In genomic region chr4:121370729-121371325, GRCh38 we compare ENCODE assay signal across 7 cellular contexts. TPM values are rescaled to one million over a fixed set of nuclear protein-coding genes. Genes with fewer than 3 reads are reported as not detected.
DNase-seq lines count a peak whose midpoint lies in the region; TF ChIP-seq lines count a peak whose summit lies in the region.

No MANE protein-coding gene starts in this region.

- H3K4me1 Mint-ChIP-seq in MCF 10A (ENCODE audit: insufficient read depth, unreplicated experiment): peaks cover 26% of the 10 kb centered on the region

- no peaks in the 10 kb centered on the region for H3K27me3 Mint-ChIP-seq in MCF 10A (ENCODE audit: insufficient read depth, unreplicated experiment)

- H3K4me3 ChIP-seq in HEK293 (ENCODE audit: low read depth, low read length) (no peak overlapping the region), OCI-LY3 (ENCODE audit: low read length) (no peak overlapping the region)

- no peaks in the 10 kb centered on the region for H3K9me3 Mint-ChIP-seq in MCF 10A (ENCODE audit: unreplicated experiment)

- TF ChIP-seq CTCF in HEK293 (tag by site-specific recombination; IDR thresholded peaks at IDR 0.05) (no peak), OCI-LY3 (IDR thresholded peaks at IDR 0.05; ENCODE audit: low read depth, low read length) (peak; percentile 79), MCF 10A (IDR thresholded peaks at IDR 0.05; ENCODE audit: unreplicated experiment) (peak; percentile 46)

- intact Hi-C loops in MCF 10A (cut with micrococcal nuclease): loop anchor here (1.0 to 2.0 kb wide), 4 partner anchors 50 to 286 kb away; no protein-coding TSS in a partner anchor

- H3K79me2 ChIP-seq in OCI-LY3 (ENCODE audit: low read length): no peaks in the 10 kb centered on the region

- no peak overlapping the region for H3K27ac Mint-ChIP-seq in MCF 10A (ENCODE audit: low read depth, unreplicated experiment)

- CTCF ChIA-PET in HEK293 (lab: Yijun Ruan, JAX) (interaction anchor here (0.6 to 2.4 kb wide), 29 partner anchors 8 to 697 kb away, joined by 3 to 17 read pairs (median 3); no protein-coding TSS in a partner anchor), MCF 10A (lab: Yijun Ruan, JAX) (interaction anchor here (0.5 to 3.8 kb wide), 50 partner anchors 9 to 1207 kb away, joined by 3 to 77 read pairs (median 4); partner anchors contain the start of gene QRFPR)

- H3K9ac ChIP-seq in OCI-LY3 (ENCODE audit: low read length): no peak overlapping the region

- in situ Hi-C loops in G401 (cut with HindIII; ENCODE audit: low sequenced_read_pairs): no loop called here

- no peaks in the 10 kb centered on the region for H3K4me1 ChIP-seq in HEK293 (ENCODE audit: control insufficient read depth, insufficient read depth, low read length)
- peaks cover 9% of the 10 kb centered on the region for H3K4me1 ChIP-seq in OCI-LY3 (ENCODE audit: low read length)

- H3K36me3 Mint-ChIP-seq in MCF 10A (ENCODE audit: insufficient read depth, unreplicated experiment): no peaks in the 10 kb centered on the region

- no peak overlapping the region for H2AFZ ChIP-seq in OCI-LY3 (ENCODE audit: low read depth, low read length)

- no peaks in the 10 kb centered on the region for H4K20me1 ChIP-seq in OCI-LY3 (ENCODE audit: insufficient read depth, low read length)

- POLR2A ChIA-PET in HEK293 (lab: Yijun Ruan, JAX): no interaction called here
- POLR2A ChIA-PET in MCF 10A (lab: Yijun Ruan, JAX): interaction anchor here (0.7 to 1.9 kb wide), 8 partner anchors 8 to 286 kb away, joined by 3 to 14 read pairs (median 5); partner anchors contain the start of gene QRFPR

- BruUV-seq in MCF 10A (replicated peaks; lab: Mats Ljungman, UMichigan): no TSS peak

- H3K9me3 ChIP-seq in HEK293 (ENCODE audit: control insufficient read depth, insufficient read depth, low read depth, low read length) (no peaks in the 10 kb centered on the region), OCI-LY3 (ENCODE audit: insufficient read depth, low read length) (no peaks in the 10 kb centered on the region)

- peaks cover 6% of the 10 kb centered on the region; the same call in 1 of the 2 replicates for H3K27me3 ChIP-seq in OCI-LY3 (ENCODE audit: low read depth, low read length)

- no peak overlapping the region for H3K27ac ChIP-seq in HEK293 (ENCODE audit: extremely low read depth, low read depth, low read length)
- H3K27ac ChIP-seq in OCI-LY3 (ENCODE audit: low read length): no peak overlapping the region

- H3K4me3 Mint-ChIP-seq in MCF 10A (ENCODE audit: unreplicated experiment): no peak overlapping the region

- H3K36me3 ChIP-seq in HEK293 (ENCODE audit: control insufficient read depth in 2 of 2, insufficient read depth in 1 of 2, low read length in 2 of 2): no peaks in the 10 kb centered on the region
- H3K36me3 ChIP-seq in OCI-LY3 (replicated peaks; ENCODE audit: low read depth, low read length): no peaks in the 10 kb centered on the region

- H3K4me2 ChIP-seq in OCI-LY3 (ENCODE audit: low read length): no peak overlapping the region

- DNase-seq in G401 (ENCODE audit: low spot score) (peak; percentile 44), MCF 10A (ENCODE audit: unreplicated experiment) (peak; percentile 68), kidney tubule cell (ENCODE audit: low spot score) (peak; percentile 55), stromal cell of bone marrow (ENCODE audit: low read depth) (peak; percentile 31), T-helper 9 cell (no peak)

TF ChIP-seq in HEK293, 187 proteins besides CTCF, POLR2A, EP300 and RAD21:
- TF ChIP-seq ZNF654 (tag by site-specific recombination; IDR thresholded peaks at IDR 0.05; ENCODE audit: low read depth): peak; percentile 30
- no peak for TF ChIP-seq ZNF239 (tag by site-specific recombination; IDR thresholded peaks at IDR 0.05)

RNA-seq across cellular contexts. Expression of gene QRFPR, which starts 10.0 kb away (rescaled TPM):
- not detected in 2 replicates for total RNA-seq in G401 (2014; rRNA removed; shearing (Covaris generic))
- total RNA-seq in MCF 10A (2022): 6.5 and 8.4 TPM in 2 replicates
